18 cellular contexts compared by ENCODE assay signal in the genomic region with DNA sequence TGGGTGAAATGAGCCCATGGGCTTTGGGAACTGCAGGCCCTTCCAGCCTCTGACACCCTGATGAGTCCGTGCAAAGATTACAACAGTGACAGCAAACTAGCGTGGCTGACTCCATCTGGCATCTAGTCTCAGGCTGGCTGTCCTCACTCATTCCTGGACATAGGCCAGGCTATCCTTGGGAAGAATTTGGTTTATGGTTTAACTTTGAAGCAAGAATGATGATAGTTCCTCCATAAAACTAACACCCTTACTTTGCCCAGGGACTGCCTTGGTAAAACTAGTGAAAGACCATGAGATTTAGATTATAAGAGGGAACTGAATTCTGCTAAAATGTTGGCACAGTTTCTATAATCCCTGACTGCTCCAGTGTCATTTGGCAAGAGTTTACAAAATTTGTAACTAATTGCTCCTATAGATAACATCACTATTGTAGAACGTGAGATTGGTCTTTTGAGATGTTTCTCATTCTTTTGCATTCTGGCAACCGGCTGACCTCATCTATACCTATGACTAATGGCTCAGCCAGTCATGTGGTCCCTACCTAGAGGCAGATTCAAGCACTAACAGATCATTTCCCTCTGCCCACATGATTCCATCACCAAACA. TPM values are rescaled to one million over a fixed set of nuclear protein-coding genes. Genes with fewer than 3 reads are reported as not detected.
DNase-seq lines count a peak whose midpoint lies in the region; TF ChIP-seq lines count a peak whose summit lies in the region.
"Not testable (repeated sequence)": the region's sequence is repeated elsewhere in the genome, so short reads cannot be mapped to it uniquely, and the experiment has no call there.
"Had no signal": no experiment of that assay in that cellular context is flagged by ENCODE, and none has a peak within 500 bp of the region (broad histone marks: within the 10 kb centered on the region; RNA-seq: fewer than 3 reads in every experiment).

No MANE protein-coding gene starts in this region.

- not testable (repeated sequence) for H3K4me3 ChIP-seq in ACC112 (ENCODE audit: low read depth, low read length); brain microvascular endothelial cell (ENCODE audit: low read depth, low read length); epithelial cell of proximal tubule (ENCODE audit: low read depth, low read length); retinal pigment epithelial cell (ENCODE audit: low read length)

- in situ Hi-C loops in SK-MEL-5 (cut with HindIII; ENCODE audit: low pct_unique_long_range_greater_than_20kb, low sequenced_read_pairs); brain microvascular endothelial cell (cut with HindIII; ENCODE audit: low pct_ligation_motif_present, low sequenced_read_pairs): not testable (repeated sequence)

- H3K79me2 ChIP-seq in ACC112 (ENCODE audit: control insufficient read depth, insufficient read depth, low read length, unreplicated experiment) = not testable (repeated sequence)

- not testable (repeated sequence) for H3K36me3 ChIP-seq in ACC112 (ENCODE audit: insufficient read depth, low read length); brain microvascular endothelial cell (replicated peaks)

- H3K27me3 ChIP-seq in ACC112 (ENCODE audit: insufficient read depth, low read length); brain microvascular endothelial cell (replicated peaks): not testable (repeated sequence)

- DNase-seq in ELF-1 (ENCODE audit: low read depth, low spot score) (peak; percentile 14), HS-5 (ENCODE audit: low read depth) (peak; percentile 92), SK-MEL-5 (ENCODE audit: low read depth, low spot score) (peak; percentile 59), brain microvascular endothelial cell (peak; percentile 91), epithelial cell of proximal tubule (ENCODE audit: low read depth) (peak; percentile 78), inferior parietal cortex (ENCODE audit: extremely low spot score) (peak; percentile 3), retinal pigment epithelial cell (ENCODE audit: low read depth) (peak; percentile 87)

- TF ChIP-seq CTCF in brain microvascular endothelial cell (IDR thresholded peaks at IDR 0.05; ENCODE audit: low read depth, low read length, missing control alignments); epithelial cell of proximal tubule (conservative IDR thresholded peaks at IDR 0.05; ENCODE audit: low read depth, low read length); retinal pigment epithelial cell (conservative IDR thresholded peaks at IDR 0.05; ENCODE audit: low read depth, low read length): not testable (repeated sequence)

- peaks cover 23% of the 10 kb centered on the region for H3K4me1 ChIP-seq in ACC112 (ENCODE audit: control insufficient read depth, insufficient read depth, low read length, unreplicated experiment)

- not testable (repeated sequence) for H2AFZ ChIP-seq in ACC112 (ENCODE audit: low read length, unreplicated experiment)

- H3K27ac ChIP-seq in ACC112 (ENCODE audit: low read depth, low read length) (peak overlapping the region; percentile 99), brain microvascular endothelial cell (peak overlapping the region; percentile 84)

RNA-seq across cellular contexts. Expression of a gene that starts 4.4 kb away (rescaled TPM):
- total RNA-seq in SK-MEL-5 (2014; rRNA removed; shearing (Covaris generic)) = not detected in 2 replicates
- not detected in 2 replicates for polyA plus RNA-seq in SK-MEL-5 (2015; cell fraction: cytosol; rRNA removed)
- not detected in 2 replicates for polyA plus RNA-seq in SK-MEL-5 (2015; cell fraction: nucleus; rRNA removed)
- not detected in 2 replicates for total RNA-seq in epithelial cell of proximal tubule
- total RNA-seq: activated CD4-positive, alpha-beta T cell treated with anti-CD3 and anti-CD28 coated beads, Interleukin-2, amount 10 ng/mL, durations not matched to agents 7 days and 5 days; adrenal gland; H9; hepatocyte; kidney; mesothelial cell of epicardium; Peyer's patch; prostate gland; testis had no signal
- polyA plus RNA-seq: adrenal gland, hepatocyte, neural cell had no signal

RNA-seq across cellular contexts. Expression of a gene that starts 14.9 kb away (rescaled TPM):
- not detected in 2 replicates for total RNA-seq in SK-MEL-5 (2014; rRNA removed; shearing (Covaris generic))
- not detected in 2 replicates for polyA plus RNA-seq in SK-MEL-5 (2015; cell fraction: cytosol; rRNA removed)
- polyA plus RNA-seq in SK-MEL-5 (2015; cell fraction: nucleus; rRNA removed) = not detected in 2 replicates
- not detected in 2 replicates for total RNA-seq in epithelial cell of proximal tubule
- total RNA-seq: activated CD4-positive, alpha-beta T cell treated with anti-CD3 and anti-CD28 coated beads, Interleukin-2, amount 10 ng/mL, durations not matched to agents 7 days and 5 days; adrenal gland; H9; hepatocyte; kidney; mesothelial cell of epicardium; Peyer's patch; prostate gland; testis had no signal
- polyA plus RNA-seq: adrenal gland, hepatocyte, neural cell had no signal

RNA-seq across cellular contexts. Expression of a gene that starts 53.1 kb away (rescaled TPM):
- total RNA-seq in SK-MEL-5 (2014; rRNA removed; shearing (Covaris generic)) = not detected in 2 replicates
- not detected in 2 replicates for polyA plus RNA-seq in SK-MEL-5 (2015; cell fraction: cytosol; rRNA removed)
- not detected in 2 replicates for polyA plus RNA-seq in SK-MEL-5 (2015; cell fraction: nucleus; rRNA removed)
- 0.06 TPM in 1 of 2 replicates, not detected in the other for total RNA-seq in epithelial cell of proximal tubule
- total RNA-seq: activated CD4-positive, alpha-beta T cell treated with anti-CD3 and anti-CD28 coated beads, Interleukin-2, amount 10 ng/mL, durations not matched to agents 7 days and 5 days; adrenal gland; H9; kidney; mesothelial cell of epicardium; Peyer's patch; prostate gland; testis had no signal
- polyA plus RNA-seq: adrenal gland, hepatocyte, neural cell had no signal

Comparison
In these comparisons a context has a peak if more than half of its experiments do, and no peak if none do; other contexts are left out.
1. DNase-seq: peak in every context shown above with its lines; median percentile 92 in HS-5; 91 in brain microvascular endothelial cell; 87 in retinal pigment epithelial cell; 78 in epithelial cell of proximal tubule; 59 in SK-MEL-5; 14 in ELF-1; 3 in inferior parietal cortex.